Comparison of ENCODE assay signal across 2 cellular contexts in the genomic region with DNA sequence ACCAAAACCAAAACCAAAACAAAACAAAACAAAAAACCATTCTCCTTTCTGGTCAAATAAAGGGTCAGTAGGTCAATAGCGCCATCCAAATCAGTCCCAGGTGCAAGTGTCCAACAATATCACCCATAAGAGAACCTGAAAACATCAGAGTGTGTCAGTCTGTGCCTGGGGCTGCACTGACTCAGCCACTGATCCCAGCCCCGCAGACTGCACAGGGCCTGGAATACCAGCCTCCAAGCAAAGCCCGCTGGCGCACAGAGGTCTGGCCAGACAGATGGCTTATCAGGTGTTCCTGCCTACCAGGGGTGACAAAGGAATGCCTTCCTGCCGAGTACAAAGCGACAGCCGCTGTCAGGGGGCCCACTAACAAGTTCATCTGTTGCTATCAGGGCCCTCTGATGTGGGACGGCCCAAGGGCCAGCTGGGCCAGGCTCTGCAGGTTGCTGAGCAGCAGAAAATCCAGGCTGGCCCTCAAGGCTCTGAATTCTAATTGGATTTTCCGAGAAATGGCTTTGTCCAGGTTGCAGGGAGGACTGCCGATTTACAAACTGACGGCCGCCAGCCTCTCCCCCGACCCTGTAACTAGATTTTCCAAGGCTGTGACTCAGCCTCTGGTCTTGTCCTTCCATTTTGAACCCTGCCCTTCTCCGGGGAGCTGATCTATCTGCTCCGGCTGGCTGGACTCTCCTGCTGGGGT.
TF ChIP-seq lines count a peak whose summit lies in the region.

No MANE protein-coding gene starts in this region.

TF ChIP-seq in IMR-90, 13 proteins besides CTCF, POLR2A, EP300 and RAD21:
- TF ChIP-seq FOS (IDR thresholded peaks at IDR 0.05; ENCODE audit: low read depth, low read length): no peak
- TF ChIP-seq RCOR1 (IDR thresholded peaks at IDR 0.05; ENCODE audit: insufficient replicate concordance, low read length): no peak
- TF ChIP-seq CEBPB (IDR thresholded peaks at IDR 0.05; ENCODE audit: low read depth, low read length): no peak
- TF ChIP-seq MXI1 (IDR thresholded peaks at IDR 0.05; ENCODE audit: borderline replicate concordance, low read depth, low read length): no peak
- TF ChIP-seq MAZ (IDR thresholded peaks at IDR 0.05; ENCODE audit: borderline replicate concordance, low read depth, low read length): no peak
- TF ChIP-seq MAFK (IDR thresholded peaks at IDR 0.05; ENCODE audit: low read depth, low read length): no peak
- no peak for TF ChIP-seq RFX5 (IDR thresholded peaks at IDR 0.05; ENCODE audit: low read depth, low read length)
- TF ChIP-seq, protein P1, sequence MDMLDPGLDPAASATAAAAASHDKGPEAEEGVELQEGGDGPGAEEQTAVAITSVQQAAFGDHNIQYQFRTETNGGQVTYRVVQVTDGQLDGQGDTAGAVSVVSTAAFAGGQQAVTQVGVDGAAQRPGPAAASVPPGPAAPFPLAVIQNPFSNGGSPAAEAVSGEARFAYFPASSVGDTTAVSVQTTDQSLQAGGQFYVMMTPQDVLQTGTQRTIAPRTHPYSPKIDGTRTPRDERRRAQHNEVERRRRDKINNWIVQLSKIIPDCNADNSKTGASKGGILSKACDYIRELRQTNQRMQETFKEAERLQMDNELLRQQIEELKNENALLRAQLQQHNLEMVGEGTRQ (IDR thresholded peaks at IDR 0.05; ENCODE audit: low read depth, low read length): no peak
- no peak for TF ChIP-seq BHLHE40 (IDR thresholded peaks at IDR 0.05; ENCODE audit: low read depth, low read length)
- TF ChIP-seq, protein P2, sequence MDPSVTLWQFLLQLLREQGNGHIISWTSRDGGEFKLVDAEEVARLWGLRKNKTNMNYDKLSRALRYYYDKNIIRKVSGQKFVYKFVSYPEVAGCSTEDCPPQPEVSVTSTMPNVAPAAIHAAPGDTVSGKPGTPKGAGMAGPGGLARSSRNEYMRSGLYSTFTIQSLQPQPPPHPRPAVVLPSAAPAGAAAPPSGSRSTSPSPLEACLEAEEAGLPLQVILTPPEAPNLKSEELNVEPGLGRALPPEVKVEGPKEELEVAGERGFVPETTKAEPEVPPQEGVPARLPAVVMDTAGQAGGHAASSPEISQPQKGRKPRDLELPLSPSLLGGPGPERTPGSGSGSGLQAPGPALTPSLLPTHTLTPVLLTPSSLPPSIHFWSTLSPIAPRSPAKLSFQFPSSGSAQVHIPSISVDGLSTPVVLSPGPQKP (IDR thresholded peaks at IDR 0.05; ENCODE audit: borderline replicate concordance, low read depth, low read length): no peak
- TF ChIP-seq CHD1 (IDR thresholded peaks at IDR 0.05; ENCODE audit: low read depth, low read length): no peak
- no peak for TF ChIP-seq SMC3 (IDR thresholded peaks at IDR 0.05; ENCODE audit: low read depth, low read length)
- TF ChIP-seq NFE2L2 (IDR thresholded peaks at IDR 0.05; ENCODE audit: low read depth, low read length): no peak

TF ChIP-seq in GM12891, 5 proteins besides CTCF, POLR2A, EP300 and RAD21:
- TF ChIP-seq TAF1 (IDR thresholded peaks at IDR 0.05; ENCODE audit: low read depth, low read length): no peak
- no peak for TF ChIP-seq POU2F2 (IDR thresholded peaks at IDR 0.05; ENCODE audit: low read depth, low read length)
- no peak for TF ChIP-seq PAX5 (IDR thresholded peaks at IDR 0.05; ENCODE audit: insufficient read depth, low read length, severe bottlenecking)
- no peak for TF ChIP-seq SPI1 (IDR thresholded peaks at IDR 0.05; ENCODE audit: low read depth, low read length)
- TF ChIP-seq POLR2AphosphoS5 (IDR thresholded peaks at IDR 0.05; ENCODE audit: low read depth, low read length): no peak
